In genomic region chr9:85484235-85484634, GRCh38 we compare ENCODE assay signal across 32 cellular contexts.
"Had no signal": no experiment of that assay in that cellular context is flagged by ENCODE, and none has a peak within 500 bp of the region (broad histone marks: within the 10 kb centered on the region; RNA-seq: fewer than 3 reads in every experiment).

No MANE protein-coding gene starts in this region.

- H3K4me1 Mint-ChIP-seq: activated CD4-positive, alpha-beta T cell treated with anti-CD3 and anti-CD28 coated beads, Interleukin-2, amount 10 ng/mL, durations not matched to agents 24 days and 14 days; activated naive CD4-positive, alpha-beta T cell treated with anti-CD3 and anti-CD28 coated beads, Interleukin-2, amount 50 U/mL, for 24 hours; activated naive CD8-positive, alpha-beta T cell treated with anti-CD3 and anti-CD28 coated beads, Interleukin-2, amount 10 ng/mL, durations not matched to agents 7 days and 5 days; T-cell had no signal

- H3K27ac ChIP-seq: adrenal gland, body of pancreas, breast epithelium had no signal

- H3K4me3 Mint-ChIP-seq: activated CD4-positive, alpha-beta T cell treated with anti-CD3 and anti-CD28 coated beads, Interleukin-2, amount 10 ng/mL, durations not matched to agents 24 days and 14 days; activated CD8-positive, alpha-beta T cell treated with anti-CD3 and anti-CD28 coated beads for 36 hours; activated naive CD4-positive, alpha-beta T cell treated with anti-CD3 and anti-CD28 coated beads, Interleukin-2, amount 50 U/mL, for 24 hours; activated naive CD8-positive, alpha-beta T cell treated with anti-CD3 and anti-CD28 coated beads, Interleukin-2, amount 10 ng/mL, durations not matched to agents 7 days and 5 days; T-cell had no signal

- H3K9me3 ChIP-seq: adrenal gland, body of pancreas, breast epithelium had no signal

- H3K27me3 ChIP-seq: adrenal gland, body of pancreas, breast epithelium had no signal

- ATAC-seq: activated CD8-positive, alpha-beta T cell treated with anti-CD3 and anti-CD28 coated beads for 36 hours; body of pancreas; K562; Right ventricle myocardium inferior; SK-N-SH treated with all-trans-retinoic acid at 6 μM for 48 hours; T-cell had no signal

- H3K4me1 ChIP-seq: adrenal gland, body of pancreas, breast epithelium had no signal

- DNase-seq: activated CD4-positive, alpha-beta T cell treated with anti-CD3 and anti-CD28 coated beads, Interleukin-2, amount 10 ng/mL, durations not matched to agents 24 days and 14 days; activated CD4-positive, alpha-beta T cell treated with anti-CD3 and anti-CD28 coated beads, Interleukin-2, amount 50 U/mL, for 4 hours; activated CD8-positive, alpha-beta T cell treated with anti-CD3 and anti-CD28 coated beads for 36 hours; activated gamma-delta T cell; activated naive CD4-positive, alpha-beta T cell treated with Interleukin-2 at 50 U/mL for 16 hours; activated naive CD8-positive, alpha-beta T cell treated with anti-CD3 and anti-CD28 coated beads, Interleukin-2, amount 10 ng/mL, durations not matched to agents 7 days and 5 days; activated T-cell treated with anti-CD3 and anti-CD28 coated beads, Interleukin-2, amount 50 U/mL, for 1 hour; adrenal gland; body of pancreas; caudate nucleus; cerebellar nuclear complex; NCI-H1105; NCI-H1417 treated with DMSO at 0.1 percent for 48 hours; NCI-H187 treated with DMSO at 0.1 percent for 48 hours; NCI-H2081; NCI-H226; NCI-H446 treated with DMSO at 0.1 percent for 48 hours; NCI-H524; NCI-H69; NK-92 treated with Interleukin-12 subunit alpha and Interleukin-12 subunit beta, amount 100 ng/mL, for 24 hours; OCI-M1; SIG-M5; T-cell; T-helper 2 cell; T1000 had no signal

- H3K4me3 ChIP-seq: adrenal gland, body of pancreas, breast epithelium, K562 had no signal

- H3K27ac Mint-ChIP-seq: activated CD4-positive, alpha-beta T cell treated with anti-CD3 and anti-CD28 coated beads, Interleukin-2, amount 10 ng/mL, durations not matched to agents 24 days and 14 days; activated CD8-positive, alpha-beta T cell treated with anti-CD3 and anti-CD28 coated beads for 36 hours; activated naive CD4-positive, alpha-beta T cell treated with anti-CD3 and anti-CD28 coated beads, Interleukin-2, amount 50 U/mL, for 24 hours; activated naive CD8-positive, alpha-beta T cell treated with anti-CD3 and anti-CD28 coated beads, Interleukin-2, amount 10 ng/mL, durations not matched to agents 7 days and 5 days; activated T-helper 2 cell treated with anti-CD3 and anti-CD28 coated beads, Interferon-gamma antibody, Interleukin-2, Interleukin-4, amounts not matched to agents 10 μg/mL and 5 μg/mL and 100 μg/mL, durations not matched to agents 14 hours and 24 hours and 36 hours; T-cell had no signal

- FAIRE-seq: astrocyte, K562 had no signal

- H3K36me3 ChIP-seq: adrenal gland, breast epithelium had no signal

- H3K36me3 Mint-ChIP-seq: activated naive CD4-positive, alpha-beta T cell treated with anti-CD3 and anti-CD28 coated beads, Interleukin-2, amount 50 U/mL, for 24 hours; activated naive CD8-positive, alpha-beta T cell treated with anti-CD3 and anti-CD28 coated beads, Interleukin-2, amount 10 ng/mL, durations not matched to agents 7 days and 5 days; T-cell had no signal
